In the genomic region with DNA sequence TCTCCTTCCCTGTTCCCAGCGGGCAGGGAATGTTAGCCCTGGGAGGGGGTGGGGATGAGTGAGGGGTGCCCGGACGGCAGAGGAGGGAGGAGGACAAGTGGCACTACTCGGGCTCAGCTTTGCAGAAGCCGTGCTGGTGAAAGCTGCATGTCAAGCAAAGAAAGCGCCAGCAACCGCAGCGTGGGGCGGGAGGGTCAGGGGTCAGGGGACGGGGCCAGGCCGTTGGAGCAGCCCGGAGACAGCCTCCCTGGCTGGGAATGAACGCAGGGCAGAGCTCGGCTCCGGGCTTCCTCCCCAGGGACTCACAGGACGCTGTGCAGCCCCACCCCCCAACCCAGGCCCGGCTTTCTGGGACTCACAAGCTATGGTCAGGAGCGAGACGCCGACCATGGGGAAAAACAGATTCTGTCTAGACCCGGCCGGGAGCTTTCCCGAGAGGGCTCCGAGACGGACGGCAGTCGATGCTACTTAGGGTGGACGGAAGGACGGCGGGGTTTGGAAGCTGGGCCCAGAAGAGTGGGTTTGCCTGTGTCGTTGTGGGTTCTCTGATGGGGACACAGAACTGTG, we compare ENCODE assay signal across 10 cellular contexts.
DNase-seq lines count a peak whose midpoint lies in the region; ATAC-seq and TF ChIP-seq lines count a peak whose summit lies in the region.
"Had no signal": no experiment of that assay in that cellular context is flagged by ENCODE, and none has a peak within 500 bp of the region (broad histone marks: within the 10 kb centered on the region; RNA-seq: fewer than 3 reads in every experiment).

No MANE protein-coding gene starts in this region.

- H3K27me3 Mint-ChIP-seq in stimulated activated naive CD8-positive, alpha-beta T cell treated with anti-CD3 and anti-CD28 coated beads, Interleukin-15, Interleukin-2, amounts not matched to agents 100 ng/mL and 50 ng/mL, for 24 hours, result peaks cover 21% of the 10 kb centered on the region
- H3K27me3 Mint-ChIP-seq in neural crest cell (ENCODE audit: low read depth), result peaks cover 21% of the 10 kb centered on the region

- no peaks in the 10 kb centered on the region for H3K36me3 Mint-ChIP-seq in stimulated activated naive CD8-positive, alpha-beta T cell treated with anti-CD3 and anti-CD28 coated beads, Interleukin-15, Interleukin-2, amounts not matched to agents 100 ng/mL and 50 ng/mL, for 24 hours (ENCODE audit: low read depth)
- H3K36me3 Mint-ChIP-seq in neural crest cell (ENCODE audit: low read depth), result no peaks in the 10 kb centered on the region

- H3K4me1 Mint-ChIP-seq in stimulated activated naive CD8-positive, alpha-beta T cell treated with anti-CD3 and anti-CD28 coated beads, Interleukin-15, Interleukin-2, amounts not matched to agents 100 ng/mL and 50 ng/mL, for 24 hours (ENCODE audit: low read depth), result peaks cover 5% of the 10 kb centered on the region
- H3K4me1 Mint-ChIP-seq in neural crest cell, result peaks cover 31% of the 10 kb centered on the region

- no peaks in the 10 kb centered on the region for H3K9me3 Mint-ChIP-seq in stimulated activated naive CD8-positive, alpha-beta T cell treated with anti-CD3 and anti-CD28 coated beads, Interleukin-15, Interleukin-2, amounts not matched to agents 100 ng/mL and 50 ng/mL, for 24 hours
- no peaks in the 10 kb centered on the region for H3K9me3 Mint-ChIP-seq in neural crest cell

- no peak for TF ChIP-seq CTCF in neural crest cell (conservative IDR thresholded peaks at IDR 0.05)

- ATAC-seq in stimulated activated naive CD8-positive, alpha-beta T cell treated with anti-CD3 and anti-CD28 coated beads, Interleukin-15, Interleukin-2, amounts not matched to agents 100 U/mL and 50 U/mL, for 24 hours, result no peak
- peak; percentile 67 for ATAC-seq in Right ventricle myocardium superior (ENCODE audit: poor library complexity)
- ATAC-seq in HG03139 (IDR thresholded peaks at IDR 0.05; ENCODE audit: unreplicated experiment), result no peak
- no peak for ATAC-seq in GM18909 (IDR thresholded peaks at IDR 0.05; ENCODE audit: poor library complexity, unreplicated experiment)
- ATAC-seq: esophagus mucosa had no signal

- DNase-seq in stimulated activated naive CD8-positive, alpha-beta T cell treated with anti-CD3 and anti-CD28 coated beads, Interleukin-15, Interleukin-2, amounts not matched to agents 100 U/mL and 50 U/mL, for 24 hours, result no peak
- DNase-seq in Right ventricle myocardium superior (peak; percentile 80), neural crest cell (ENCODE audit: low read depth, low spot score) (peak; percentile 31), AG20443 (ENCODE audit: low spot score) (no peak)
- DNase-seq in activated CD4-positive, CD25-positive, alpha-beta regulatory T cell treated with anti-CD3 and anti-CD28 coated beads, Interleukin-2, amount 50 U/mL, for 72 hours, result no peak
- DNase-seq: AML-193 had no signal

- peak overlapping the region; percentile 30 for H3K4me3 Mint-ChIP-seq in stimulated activated naive CD8-positive, alpha-beta T cell treated with anti-CD3 and anti-CD28 coated beads, Interleukin-15, Interleukin-2, amounts not matched to agents 100 ng/mL and 50 ng/mL, for 24 hours
- H3K4me3 Mint-ChIP-seq in neural crest cell, result peak overlapping the region; percentile 72

- intact Hi-C loops in Right ventricle myocardium superior (cut with DNase I), result no loop called here

- H3K27ac Mint-ChIP-seq in stimulated activated naive CD8-positive, alpha-beta T cell treated with anti-CD3 and anti-CD28 coated beads, Interleukin-15, Interleukin-2, amounts not matched to agents 100 ng/mL and 50 ng/mL, for 24 hours, result no peak overlapping the region
- no peak overlapping the region for H3K27ac Mint-ChIP-seq in neural crest cell (ENCODE audit: unreplicated experiment)

Comparison
In these comparisons a context has a peak if more than half of its experiments do, and no peak if none do; other contexts are left out.
1. DNase-seq: peak in Right ventricle myocardium superior (single experiment) and neural crest cell (single experiment); none in stimulated activated naive CD8-positive, alpha-beta T cell treated with anti-CD3 and anti-CD28 coated beads, Interleukin-15, Interleukin-2, amounts not matched to agents 100 U/mL and 50 U/mL, for 24 hours (single experiment), AG20443 (single experiment) and activated CD4-positive, CD25-positive, alpha-beta regulatory T cell treated with anti-CD3 and anti-CD28 coated beads, Interleukin-2, amount 50 U/mL, for 72 hours (single experiment).